1 cellular context compared by ENCODE assay signal in the genomic region with DNA sequence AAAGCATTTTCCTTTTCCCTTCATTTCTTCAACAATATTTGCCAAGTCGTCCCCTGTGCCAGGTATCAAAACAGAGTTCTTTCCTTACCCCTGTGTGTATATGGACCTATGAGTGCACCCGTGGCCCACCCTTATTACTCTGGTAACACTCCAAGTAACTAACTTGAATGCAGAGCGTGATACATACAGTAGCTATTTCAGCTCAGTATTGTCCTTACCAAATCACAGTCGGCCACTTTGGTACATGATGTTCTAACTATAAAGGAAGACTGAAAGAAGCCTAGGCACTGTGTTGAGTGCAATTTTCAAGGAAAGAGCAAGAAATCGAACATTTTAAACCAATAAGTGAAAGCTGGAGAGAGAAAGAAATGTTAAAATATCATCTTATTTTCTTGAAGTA.
TF ChIP-seq lines count a peak whose summit lies in the region.

No MANE protein-coding gene starts in this region.

TF ChIP-seq in H1, 55 proteins besides CTCF, POLR2A, EP300 and RAD21 (continued from another document):
- TF ChIP-seq, protein P1, sequence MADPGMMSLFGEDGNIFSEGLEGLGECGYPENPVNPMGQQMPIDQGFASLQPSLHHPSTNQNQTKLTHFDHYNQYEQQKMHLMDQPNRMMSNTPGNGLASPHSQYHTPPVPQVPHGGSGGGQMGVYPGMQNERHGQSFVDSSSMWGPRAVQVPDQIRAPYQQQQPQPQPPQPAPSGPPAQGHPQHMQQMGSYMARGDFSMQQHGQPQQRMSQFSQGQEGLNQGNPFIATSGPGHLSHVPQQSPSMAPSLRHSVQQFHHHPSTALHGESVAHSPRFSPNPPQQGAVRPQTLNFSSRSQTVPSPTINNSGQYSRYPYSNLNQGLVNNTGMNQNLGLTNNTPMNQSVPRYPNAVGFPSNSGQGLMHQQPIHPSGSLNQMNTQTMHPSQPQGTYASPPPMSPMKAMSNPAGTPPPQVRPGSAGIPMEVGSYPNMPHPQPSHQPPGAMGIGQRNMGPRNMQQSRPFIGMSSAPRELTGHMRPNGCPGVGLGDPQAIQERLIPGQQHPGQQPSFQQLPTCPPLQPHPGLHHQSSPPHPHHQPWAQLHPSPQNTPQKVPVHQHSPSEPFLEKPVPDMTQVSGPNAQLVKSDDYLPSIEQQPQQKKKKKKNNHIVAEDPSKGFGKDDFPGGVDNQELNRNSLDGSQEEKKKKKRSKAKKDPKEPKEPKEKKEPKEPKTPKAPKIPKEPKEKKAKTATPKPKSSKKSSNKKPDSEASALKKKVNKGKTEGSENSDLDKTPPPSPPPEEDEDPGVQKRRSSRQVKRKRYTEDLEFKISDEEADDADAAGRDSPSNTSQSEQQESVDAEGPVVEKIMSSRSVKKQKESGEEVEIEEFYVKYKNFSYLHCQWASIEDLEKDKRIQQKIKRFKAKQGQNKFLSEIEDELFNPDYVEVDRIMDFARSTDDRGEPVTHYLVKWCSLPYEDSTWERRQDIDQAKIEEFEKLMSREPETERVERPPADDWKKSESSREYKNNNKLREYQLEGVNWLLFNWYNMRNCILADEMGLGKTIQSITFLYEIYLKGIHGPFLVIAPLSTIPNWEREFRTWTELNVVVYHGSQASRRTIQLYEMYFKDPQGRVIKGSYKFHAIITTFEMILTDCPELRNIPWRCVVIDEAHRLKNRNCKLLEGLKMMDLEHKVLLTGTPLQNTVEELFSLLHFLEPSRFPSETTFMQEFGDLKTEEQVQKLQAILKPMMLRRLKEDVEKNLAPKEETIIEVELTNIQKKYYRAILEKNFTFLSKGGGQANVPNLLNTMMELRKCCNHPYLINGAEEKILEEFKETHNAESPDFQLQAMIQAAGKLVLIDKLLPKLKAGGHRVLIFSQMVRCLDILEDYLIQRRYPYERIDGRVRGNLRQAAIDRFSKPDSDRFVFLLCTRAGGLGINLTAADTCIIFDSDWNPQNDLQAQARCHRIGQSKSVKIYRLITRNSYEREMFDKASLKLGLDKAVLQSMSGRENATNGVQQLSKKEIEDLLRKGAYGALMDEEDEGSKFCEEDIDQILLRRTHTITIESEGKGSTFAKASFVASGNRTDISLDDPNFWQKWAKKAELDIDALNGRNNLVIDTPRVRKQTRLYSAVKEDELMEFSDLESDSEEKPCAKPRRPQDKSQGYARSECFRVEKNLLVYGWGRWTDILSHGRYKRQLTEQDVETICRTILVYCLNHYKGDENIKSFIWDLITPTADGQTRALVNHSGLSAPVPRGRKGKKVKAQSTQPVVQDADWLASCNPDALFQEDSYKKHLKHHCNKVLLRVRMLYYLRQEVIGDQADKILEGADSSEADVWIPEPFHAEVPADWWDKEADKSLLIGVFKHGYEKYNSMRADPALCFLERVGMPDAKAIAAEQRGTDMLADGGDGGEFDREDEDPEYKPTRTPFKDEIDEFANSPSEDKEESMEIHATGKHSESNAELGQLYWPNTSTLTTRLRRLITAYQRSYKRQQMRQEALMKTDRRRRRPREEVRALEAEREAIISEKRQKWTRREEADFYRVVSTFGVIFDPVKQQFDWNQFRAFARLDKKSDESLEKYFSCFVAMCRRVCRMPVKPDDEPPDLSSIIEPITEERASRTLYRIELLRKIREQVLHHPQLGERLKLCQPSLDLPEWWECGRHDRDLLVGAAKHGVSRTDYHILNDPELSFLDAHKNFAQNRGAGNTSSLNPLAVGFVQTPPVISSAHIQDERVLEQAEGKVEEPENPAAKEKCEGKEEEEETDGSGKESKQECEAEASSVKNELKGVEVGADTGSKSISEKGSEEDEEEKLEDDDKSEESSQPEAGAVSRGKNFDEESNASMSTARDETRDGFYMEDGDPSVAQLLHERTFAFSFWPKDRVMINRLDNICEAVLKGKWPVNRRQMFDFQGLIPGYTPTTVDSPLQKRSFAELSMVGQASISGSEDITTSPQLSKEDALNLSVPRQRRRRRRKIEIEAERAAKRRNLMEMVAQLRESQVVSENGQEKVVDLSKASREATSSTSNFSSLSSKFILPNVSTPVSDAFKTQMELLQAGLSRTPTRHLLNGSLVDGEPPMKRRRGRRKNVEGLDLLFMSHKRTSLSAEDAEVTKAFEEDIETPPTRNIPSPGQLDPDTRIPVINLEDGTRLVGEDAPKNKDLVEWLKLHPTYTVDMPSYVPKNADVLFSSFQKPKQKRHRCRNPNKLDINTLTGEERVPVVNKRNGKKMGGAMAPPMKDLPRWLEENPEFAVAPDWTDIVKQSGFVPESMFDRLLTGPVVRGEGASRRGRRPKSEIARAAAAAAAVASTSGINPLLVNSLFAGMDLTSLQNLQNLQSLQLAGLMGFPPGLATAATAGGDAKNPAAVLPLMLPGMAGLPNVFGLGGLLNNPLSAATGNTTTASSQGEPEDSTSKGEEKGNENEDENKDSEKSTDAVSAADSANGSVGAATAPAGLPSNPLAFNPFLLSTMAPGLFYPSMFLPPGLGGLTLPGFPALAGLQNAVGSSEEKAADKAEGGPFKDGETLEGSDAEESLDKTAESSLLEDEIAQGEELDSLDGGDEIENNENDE (IDR thresholded peaks at IDR 0.05; ENCODE audit: insufficient replicate concordance, low read length), result no peak
- TF ChIP-seq TBP (IDR thresholded peaks at IDR 0.05; ENCODE audit: low read depth, low read length) (no peak), TAF7 (optimal IDR thresholded peaks at IDR 0.05; ENCODE audit: borderline replicate concordance, low read depth, low read length) (no peak), JUND (IDR thresholded peaks at IDR 0.05; ENCODE audit: low read length) (no peak), SIX5 (IDR thresholded peaks at IDR 0.05; ENCODE audit: low read depth, low read length) (no peak), JUN (IDR thresholded peaks at IDR 0.05; ENCODE audit: low read depth, low read length) (no peak), KDM5A (IDR thresholded peaks at IDR 0.05; ENCODE audit: low read length) (no peak), CREB1 (IDR thresholded peaks at IDR 0.05) (no peak), ZNF274 (IDR thresholded peaks at IDR 0.05; ENCODE audit: borderline replicate concordance, extremely low read depth, low read length) (no peak)
TF ChIP-seq in H1: peak in this region for 0.
